ENCODE assay signal across 40 cellular contexts in genomic region chr11:55572548-55572947, GRCh38. TPM values are rescaled to one million over a fixed set of nuclear protein-coding genes. Genes with fewer than 3 reads are reported as not detected.
DNase-seq lines count a peak whose midpoint lies in the region; ATAC-seq, FAIRE-seq and TF ChIP-seq lines count a peak whose summit lies in the region.
"Had no signal": no experiment of that assay in that cellular context is flagged by ENCODE, and none has a peak within 500 bp of the region (broad histone marks: within the 10 kb centered on the region; RNA-seq: fewer than 3 reads in every experiment).

No MANE protein-coding gene starts in this region.

- H3K27ac Mint-ChIP-seq in MCF 10A (ENCODE audit: low read depth, unreplicated experiment), result no peak overlapping the region
- H3K27ac Mint-ChIP-seq: activated CD4-positive, alpha-beta T cell treated with anti-CD3 and anti-CD28 coated beads for 36 hours; activated CD8-positive, alpha-beta T cell treated with anti-CD3 and anti-CD28 coated beads for 36 hours; activated T-helper 2 cell treated with anti-CD3 and anti-CD28 coated beads, Interferon-gamma antibody, Interleukin-2, Interleukin-4, amounts not matched to agents 10 μg/mL and 5 μg/mL and 100 μg/mL, durations not matched to agents 14 hours and 24 hours and 36 hours; CD14-positive monocyte; dendritic cell treated with granulocyte-macrophage colony-stimulating factor and Interleukin-4, amounts not matched to agents 40 ng/mL and 50 ng/mL, for 4 days; endodermal cell; natural killer cell had no signal

- POLR2A ChIA-PET in MCF 10A (lab: Yijun Ruan, JAX), result no interaction called here

- no peak for TF ChIP-seq CTCF in MCF 10A (IDR thresholded peaks at IDR 0.05; ENCODE audit: unreplicated experiment)
- TF ChIP-seq CTCF in prostate gland (IDR thresholded peaks at IDR 0.05), result no peak

- intact Hi-C loops in MCF 10A (cut with micrococcal nuclease), result no loop called here
- intact Hi-C loops in prostate gland (cut with DNase I), result no loop called here

- no peaks in the 10 kb centered on the region for H3K9me3 ChIP-seq in prostate gland
- H3K9me3 ChIP-seq: body of pancreas, SJCRH30 had no signal

- H3K4me3 ChIP-seq in prostate gland, result no peak overlapping the region
- H3K4me3 ChIP-seq: body of pancreas, mucosa of descending colon, SJCRH30, smooth muscle cell, suprapubic skin, upper lobe of right lung had no signal

- H3K4me1 Mint-ChIP-seq in MCF 10A (ENCODE audit: insufficient read depth, unreplicated experiment), result no peaks in the 10 kb centered on the region
- H3K4me1 Mint-ChIP-seq: activated CD4-positive, alpha-beta T cell treated with anti-CD3 and anti-CD28 coated beads for 36 hours; CD14-positive monocyte; central memory CD8-positive, alpha-beta T cell; endodermal cell; natural killer cell had no signal

- H3K36me3 ChIP-seq in prostate gland, result no peaks in the 10 kb centered on the region
- H3K36me3 ChIP-seq: SJCRH30, suprapubic skin, upper lobe of right lung had no signal

- H3K4me1 ChIP-seq in prostate gland (replicated peaks), result no peaks in the 10 kb centered on the region
- H3K4me1 ChIP-seq: body of pancreas, SJCRH30, suprapubic skin, upper lobe of right lung had no signal

- no peaks in the 10 kb centered on the region for H3K27me3 ChIP-seq in prostate gland (replicated peaks; ENCODE audit: insufficient read depth)
- H3K27me3 ChIP-seq: body of pancreas, SJCRH30, suprapubic skin, upper lobe of right lung had no signal

- H3K27me3 Mint-ChIP-seq in MCF 10A (ENCODE audit: insufficient read depth, unreplicated experiment), result no peaks in the 10 kb centered on the region
- H3K27me3 Mint-ChIP-seq: activated CD4-positive, alpha-beta T cell treated with anti-CD3 and anti-CD28 coated beads for 36 hours; activated CD8-positive, alpha-beta T cell treated with anti-CD3 and anti-CD28 coated beads for 36 hours; central memory CD8-positive, alpha-beta T cell; dendritic cell treated with granulocyte-macrophage colony-stimulating factor and Interleukin-4, amounts not matched to agents 40 ng/mL and 50 ng/mL, for 4 days had no signal

- CTCF ChIA-PET in MCF 10A (lab: Yijun Ruan, JAX), result no interaction called here

- 28% methylated on average over 1 of the region's 1 CpG for WGBS in prostate gland

- no TSS peak for BruUV-seq in MCF 10A (replicated peaks; lab: Mats Ljungman, UMichigan)

- FAIRE-seq in GM12892 (lab: Jason Lieb, UNC), result peak; percentile 24
- FAIRE-seq: G401.6 had no signal

- H3K36me3 Mint-ChIP-seq in MCF 10A (ENCODE audit: insufficient read depth, unreplicated experiment), result no peaks in the 10 kb centered on the region
- H3K36me3 Mint-ChIP-seq: CD14-positive monocyte had no signal

- H3K9me3 Mint-ChIP-seq in MCF 10A (ENCODE audit: unreplicated experiment), result peaks cover 45% of the 10 kb centered on the region

- peak; percentile 91 for ATAC-seq in GM18858 (IDR thresholded peaks at IDR 0.05; ENCODE audit: unreplicated experiment)
- peak; percentile 92 for ATAC-seq in GM21786 (IDR thresholded peaks at IDR 0.05; ENCODE audit: unreplicated experiment)
- ATAC-seq in HG03565 (IDR thresholded peaks at IDR 0.05; ENCODE audit: unreplicated experiment), result peak; percentile 94
- ATAC-seq: activated CD4-positive, alpha-beta T cell treated with anti-CD3 and anti-CD28 coated beads for 36 hours; activated CD8-positive, alpha-beta T cell treated with anti-CD3 and anti-CD28 coated beads for 36 hours; body of pancreas; HCT116; left colon; mucosa of descending colon; natural killer cell; upper lobe of right lung had no signal

- DNase-seq in GM12892 (ENCODE audit: insufficient read length) (no peak), COR-L47 (lab: John Stamatoyannopoulos, UW) (no peak), DMS153 treated with DMSO at 0.1 percent for 48 hours (lab: John Stamatoyannopoulos, UW; ENCODE audit: unreplicated experiment) (no peak), MCF 10A (ENCODE audit: unreplicated experiment) (no peak), prostate gland (ENCODE audit: low spot score) (no peak)
- DNase-seq: activated CD4-positive, alpha-beta T cell treated with anti-CD3 and anti-CD28 coated beads for 36 hours; activated CD8-positive, alpha-beta T cell treated with anti-CD3 and anti-CD28 coated beads for 36 hours; activated naive CD4-positive, alpha-beta T cell treated with anti-CD3 and anti-CD28 coated beads, Interleukin-2, amount 50 U/mL, for 16 hours; body of pancreas; DMS79; endodermal cell; glutamatergic neuron; left colon; mucosa of descending colon; natural killer cell; NCI-H2107; NCI-H345; NCI-H748 treated with DMSO at 0.1 percent for 48 hours; occipital lobe; RPMI8226; SJCRH30; stimulated activated naive CD4-positive, alpha-beta T cell; SW 1271; upper lobe of right lung had no signal

- TF ChIP-seq POLR2A in GM12892 (IDR thresholded peaks at IDR 0.05; ENCODE audit: low read depth, low read length) (no peak), prostate gland (IDR thresholded peaks at IDR 0.05) (no peak)

- no peak overlapping the region for H3K4me3 Mint-ChIP-seq in MCF 10A (ENCODE audit: unreplicated experiment)
- H3K4me3 Mint-ChIP-seq: activated CD4-positive, alpha-beta T cell treated with anti-CD3 and anti-CD28 coated beads for 36 hours; activated CD8-positive, alpha-beta T cell treated with anti-CD3 and anti-CD28 coated beads for 36 hours; CD14-positive monocyte; central memory CD8-positive, alpha-beta T cell; dendritic cell treated with granulocyte-macrophage colony-stimulating factor and Interleukin-4, amounts not matched to agents 40 ng/mL and 50 ng/mL, for 4 days; endodermal cell; natural killer cell had no signal

- no peak overlapping the region for H3K27ac ChIP-seq in prostate gland
- H3K27ac ChIP-seq: body of pancreas, SJCRH30, suprapubic skin, upper lobe of right lung had no signal

RNA-seq across cellular contexts. Expression of gene OR4C16, which starts 0.6 kb away (rescaled TPM):
- polyA plus RNA-seq in GM12892 (2012; ENCODE audit: missing spikeins), result not detected
- total RNA-seq in MCF 10A (2022) (not detected in 2 replicates), prostate gland (not detected)
- total RNA-seq: A172; activated CD4-positive, alpha-beta T cell treated with anti-CD3 and anti-CD28 coated beads for 36 hours; activated CD8-positive, alpha-beta T cell treated with anti-CD3 and anti-CD28 coated beads for 36 hours; activated T-helper 2 cell treated with anti-CD3 and anti-CD28 coated beads, Interferon-gamma antibody, Interleukin-2, Interleukin-4, amounts not matched to agents 10 μg/mL and 5 μg/mL and 100 μg/mL, durations not matched to agents 14 hours and 24 hours and 36 hours; body of pancreas; endodermal cell; left colon; LHCN-M2; lung microvascular endothelial cell; mucosa of descending colon; natural killer cell; occipital lobe; renal cortical epithelial cell; SJCRH30; smooth muscle cell; suprapubic skin; upper lobe of right lung had no signal
- polyA plus RNA-seq: CD14-positive monocyte, esophagus, smooth muscle cell had no signal

RNA-seq across cellular contexts. Expression of gene OR4C15, which starts 18.3 kb away (rescaled TPM):
- not detected for polyA plus RNA-seq in GM12892 (2012; ENCODE audit: missing spikeins)
- total RNA-seq in MCF 10A (2022) (not detected in 2 replicates), prostate gland (not detected)
- total RNA-seq: A172; activated CD4-positive, alpha-beta T cell treated with anti-CD3 and anti-CD28 coated beads for 36 hours; activated CD8-positive, alpha-beta T cell treated with anti-CD3 and anti-CD28 coated beads for 36 hours; activated T-helper 2 cell treated with anti-CD3 and anti-CD28 coated beads, Interferon-gamma antibody, Interleukin-2, Interleukin-4, amounts not matched to agents 10 μg/mL and 5 μg/mL and 100 μg/mL, durations not matched to agents 14 hours and 24 hours and 36 hours; body of pancreas; endodermal cell; left colon; LHCN-M2; lung microvascular endothelial cell; mucosa of descending colon; natural killer cell; occipital lobe; renal cortical epithelial cell; SJCRH30; smooth muscle cell; suprapubic skin; upper lobe of right lung had no signal
- polyA plus RNA-seq: CD14-positive monocyte, esophagus, smooth muscle cell had no signal

RNA-seq across cellular contexts. Expression of gene OR4C11, which starts 34.9 kb away (rescaled TPM):
- polyA plus RNA-seq in GM12892 (2012; ENCODE audit: missing spikeins), result not detected
- total RNA-seq in MCF 10A (2022) (not detected in 2 replicates), prostate gland (not detected)
- total RNA-seq: A172; activated CD4-positive, alpha-beta T cell treated with anti-CD3 and anti-CD28 coated beads for 36 hours; activated CD8-positive, alpha-beta T cell treated with anti-CD3 and anti-CD28 coated beads for 36 hours; activated T-helper 2 cell treated with anti-CD3 and anti-CD28 coated beads, Interferon-gamma antibody, Interleukin-2, Interleukin-4, amounts not matched to agents 10 μg/mL and 5 μg/mL and 100 μg/mL, durations not matched to agents 14 hours and 24 hours and 36 hours; body of pancreas; endodermal cell; left colon; LHCN-M2; lung microvascular endothelial cell; mucosa of descending colon; natural killer cell; occipital lobe; renal cortical epithelial cell; SJCRH30; smooth muscle cell; suprapubic skin; upper lobe of right lung had no signal
- polyA plus RNA-seq: CD14-positive monocyte, esophagus, smooth muscle cell had no signal
